ENCODE assay signal across 17 cellular contexts in the genomic region with DNA sequence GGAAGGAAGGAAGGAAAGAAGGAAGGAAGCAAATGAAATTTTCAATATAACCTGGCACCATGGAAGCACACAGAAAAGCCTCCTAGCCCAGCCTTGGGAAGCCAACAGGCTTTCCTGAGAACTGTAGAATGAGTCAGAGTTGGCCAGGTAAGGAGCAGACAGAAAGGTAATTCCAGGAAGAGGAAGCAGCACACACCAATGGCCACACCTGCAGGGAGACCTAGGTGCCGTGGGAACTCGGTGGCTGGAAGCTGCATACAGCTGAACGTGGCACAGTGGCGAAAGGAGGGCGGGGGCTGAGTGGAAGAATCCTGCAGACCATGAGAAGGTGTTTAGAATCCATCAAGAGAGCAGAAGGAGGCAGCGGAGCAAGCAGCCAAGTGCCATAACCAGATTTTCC.
"Had no signal": no experiment of that assay in that cellular context is flagged by ENCODE, and none has a peak within 500 bp of the region (broad histone marks: within the 10 kb centered on the region; RNA-seq: fewer than 3 reads in every experiment).

No MANE protein-coding gene starts in this region.

- H3K9me3 ChIP-seq: ascending aorta, ovary, stomach, thoracic aorta, uterus had no signal

- H3K36me3 Mint-ChIP-seq: mesothelial cell of epicardium, neural progenitor cell had no signal

- H3K9me3 Mint-ChIP-seq: activated CD4-positive, alpha-beta memory T cell treated with anti-CD3 and anti-CD28 coated beads, Interleukin-2, amount 10 ng/mL, durations not matched to agents 7 days and 5 days; mesothelial cell of epicardium; neural progenitor cell had no signal

- H3K27ac ChIP-seq: ascending aorta, neural progenitor cell, ovary, thoracic aorta, uterus had no signal

- H3K27me3 ChIP-seq: ascending aorta, neural progenitor cell, ovary, stomach, uterus had no signal

- H3K27ac Mint-ChIP-seq: activated CD4-positive, alpha-beta memory T cell treated with anti-CD3 and anti-CD28 coated beads, Interleukin-2, amount 10 ng/mL, durations not matched to agents 7 days and 5 days; mesothelial cell of epicardium; neural progenitor cell; T-helper 17 cell had no signal

- H3K4me1 ChIP-seq: ascending aorta, neural progenitor cell, uterus had no signal

- H3K36me3 ChIP-seq: ascending aorta, neural progenitor cell, ovary, stomach, thoracic aorta, uterus had no signal

- H3K4me1 Mint-ChIP-seq: neural progenitor cell, T-helper 17 cell had no signal

- H3K27me3 Mint-ChIP-seq: activated CD4-positive, alpha-beta memory T cell treated with anti-CD3 and anti-CD28 coated beads, Interleukin-2, amount 10 ng/mL, durations not matched to agents 7 days and 5 days had no signal

- DNase-seq: activated CD4-positive, alpha-beta memory T cell treated with anti-CD3 and anti-CD28 coated beads, Interleukin-2, amount 10 ng/mL, durations not matched to agents 7 days and 5 days; activated CD4-positive, alpha-beta T cell treated with anti-CD3 and anti-CD28 coated beads for 4 hours; activated CD8-positive, alpha-beta memory T cell treated with anti-CD3 and anti-CD28 coated beads, Interleukin-2, amount 50 U/mL, for 4 hours; activated naive CD4-positive, alpha-beta T cell treated with Interleukin-2 at 50 U/mL for 16 hours; activated T-cell treated with anti-CD3 and anti-CD28 coated beads, Interleukin-2, amount 50 U/mL, for 48 hours; foreskin fibroblast; ovary; stimulated activated CD4-positive, alpha-beta T cell treated with anti-CD3 and anti-CD28 coated beads, Interleukin-1b, Interleukin-23, amount 100 ng/mL, for 48 hours; stomach; T-helper 17 cell; uterus had no signal

- H3K4me3 ChIP-seq: ascending aorta, lung, neural progenitor cell, ovary, stomach, thoracic aorta, uterus had no signal

- H3K4me3 Mint-ChIP-seq: activated CD4-positive, alpha-beta memory T cell treated with anti-CD3 and anti-CD28 coated beads, Interleukin-2, amount 10 ng/mL, durations not matched to agents 7 days and 5 days; mesothelial cell of epicardium; neural progenitor cell had no signal

- ATAC-seq: sciatic nerve, T-helper 17 cell had no signal
